Comparison of ENCODE assay signal across 8 cellular contexts in the genomic region with DNA sequence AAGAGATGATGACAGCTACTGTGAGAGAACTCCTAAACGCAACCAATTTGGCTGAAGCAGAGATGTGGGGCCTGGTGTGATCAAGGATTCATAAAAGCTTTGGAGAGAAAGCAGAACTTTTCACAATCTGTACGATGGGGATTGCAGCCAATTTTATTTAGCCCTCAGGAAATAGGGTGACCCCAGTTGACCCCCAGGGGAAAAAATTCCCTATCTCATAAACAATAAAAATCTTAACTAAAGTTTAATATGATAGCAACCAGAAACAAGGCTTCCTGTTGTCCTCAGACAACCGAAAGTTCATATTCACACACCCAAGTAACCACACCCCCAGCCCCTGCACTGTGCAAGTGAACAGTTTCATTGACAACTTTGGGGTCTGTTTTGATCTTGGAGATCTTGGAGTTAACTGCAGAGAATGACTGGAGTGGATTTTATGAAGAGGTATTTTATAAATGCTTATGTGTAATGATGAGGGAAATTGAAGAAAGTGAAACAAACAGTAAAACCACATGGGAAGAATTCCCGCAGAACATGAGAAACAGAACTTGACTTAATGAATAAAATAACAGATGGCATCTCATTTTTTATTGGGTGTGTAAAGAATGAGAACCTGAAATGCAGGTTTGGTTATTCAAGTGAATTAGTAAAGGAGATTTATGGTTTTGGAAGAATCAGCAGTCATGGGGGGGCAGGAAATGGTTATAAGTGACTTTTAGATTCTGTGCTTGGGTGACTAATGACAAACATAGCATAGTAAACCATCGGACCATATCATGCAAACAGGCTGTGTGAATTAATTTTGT.
DNase-seq lines count a peak whose midpoint lies in the region; ATAC-seq, FAIRE-seq and TF ChIP-seq lines count a peak whose summit lies in the region.

No MANE protein-coding gene starts in this region.

- H3K27ac Mint-ChIP-seq in activated CD8-positive, alpha-beta T cell treated with anti-CD3 and anti-CD28 coated beads, Interleukin-2, amount 10 ng/mL, durations not matched to agents 7 days and 5 days: no peak overlapping the region

- no peak for TF ChIP-seq POLR2A in H54 (IDR thresholded peaks at IDR 0.05; ENCODE audit: low read depth, low read length)

- H3K9me3 ChIP-seq in mucosa of rectum (ENCODE audit: control insufficient read depth in 2 of 2, low read length in 2 of 2): no peaks in the 10 kb centered on the region

- H3K36me3 Mint-ChIP-seq in activated CD8-positive, alpha-beta T cell treated with anti-CD3 and anti-CD28 coated beads, Interleukin-2, amount 10 ng/mL, durations not matched to agents 7 days and 5 days (ENCODE audit: low read depth): no peaks in the 10 kb centered on the region

- peaks cover 7 to 13% of the 10 kb centered on the region in 2 donors for H3K4me1 ChIP-seq in mucosa of rectum (ENCODE audit: control insufficient read depth in 2 of 2, insufficient read depth in 2 of 2, low read length in 2 of 2)

- no peaks in the 10 kb centered on the region for H3K9me3 Mint-ChIP-seq in activated CD8-positive, alpha-beta T cell treated with anti-CD3 and anti-CD28 coated beads, Interleukin-2, amount 10 ng/mL, durations not matched to agents 7 days and 5 days (ENCODE audit: insufficient read depth)

- CTCF ChIA-PET in activated CD8-positive, alpha-beta T cell treated with anti-CD3 and anti-CD28 coated beads, Interleukin-2, amount 10 ng/mL, durations not matched to agents 7 days and 5 days (lab: Charles Lee): interaction anchor here (1.8 to 4.0 kb wide), 7 partner anchors 8 to 418 kb away, joined by 6 to 23 read pairs (median 9); no protein-coding TSS in a partner anchor

- peak overlapping the region; percentile 44 to 45 for H3K27ac ChIP-seq in mucosa of rectum (ENCODE audit: low read depth in 2 of 2, low read length in 2 of 2)

- no peak for FAIRE-seq in H54 (lab: Jason Lieb, UNC)

- no peaks in the 10 kb centered on the region for H3K36me3 ChIP-seq in mucosa of rectum (ENCODE audit: control insufficient read depth in 2 of 2, insufficient read depth in 2 of 2, low read length in 2 of 2)

- H3K9ac ChIP-seq in mucosa of rectum (ENCODE audit: low read depth in 1 of 2, low read length in 2 of 2): peak overlapping the region in 1 of 2 donors; percentile 11

- DNase-seq in COR-L47 (lab: John Stamatoyannopoulos, UW) (peak; percentile 27), GM19238 (ENCODE audit: insufficient read length, low spot score) (peak; percentile 9), H54 (ENCODE audit: insufficient read length, low spot score) (no peak), activated gamma-delta T cell treated with Interleukin-2 at 50 U/mL for 16 hours (no peak), NCI-H187 (lab: John Stamatoyannopoulos, UW) (no peak)
- DNase-seq in activated CD8-positive, alpha-beta T cell treated with anti-CD3 and anti-CD28 coated beads, Interleukin-2, amount 10 ng/mL, durations not matched to agents 7 days and 5 days: peak; percentile 26

- H3K4me3 ChIP-seq in mucosa of rectum (ENCODE audit: low read length in 2 of 2): peak overlapping the region; percentile 26 to 58

- no peak overlapping the region for H3K4me3 Mint-ChIP-seq in activated CD8-positive, alpha-beta T cell treated with anti-CD3 and anti-CD28 coated beads, Interleukin-2, amount 10 ng/mL, durations not matched to agents 7 days and 5 days

- POLR2A ChIA-PET in activated CD8-positive, alpha-beta T cell treated with anti-CD3 and anti-CD28 coated beads, Interleukin-2, amount 10 ng/mL, durations not matched to agents 7 days and 5 days (lab: Charles Lee): no interaction called here

- no peaks in the 10 kb centered on the region for H3K27me3 Mint-ChIP-seq in activated CD8-positive, alpha-beta T cell treated with anti-CD3 and anti-CD28 coated beads, Interleukin-2, amount 10 ng/mL, durations not matched to agents 7 days and 5 days (ENCODE audit: low read depth)

- ATAC-seq in HG03280 (IDR thresholded peaks at IDR 0.05; ENCODE audit: unreplicated experiment): peak; percentile 60
- ATAC-seq in activated CD8-positive, alpha-beta T cell treated with anti-CD3 and anti-CD28 coated beads, Interleukin-2, amount 10 ng/mL, durations not matched to agents 7 days and 5 days: no peak

- no peaks in the 10 kb centered on the region for H3K27me3 ChIP-seq in mucosa of rectum (ENCODE audit: control insufficient read depth in 2 of 2, insufficient read depth in 2 of 2, low read length in 2 of 2)

- no peaks in the 10 kb centered on the region for H3K4me1 Mint-ChIP-seq in activated CD8-positive, alpha-beta T cell treated with anti-CD3 and anti-CD28 coated beads, Interleukin-2, amount 10 ng/mL, durations not matched to agents 7 days and 5 days (ENCODE audit: low read depth)

Comparison
In these comparisons a context has a peak if more than half of its experiments do, and no peak if none do; other contexts are left out.
1. DNase-seq: peak in COR-L47 (single experiment), GM19238 (single experiment) and activated CD8-positive, alpha-beta T cell treated with anti-CD3 and anti-CD28 coated beads, Interleukin-2, amount 10 ng/mL, durations not matched to agents 7 days and 5 days (single experiment); none in H54 (single experiment), activated gamma-delta T cell treated with Interleukin-2 at 50 U/mL for 16 hours (single experiment) and NCI-H187 (0 of 2).